In the genomic region with DNA sequence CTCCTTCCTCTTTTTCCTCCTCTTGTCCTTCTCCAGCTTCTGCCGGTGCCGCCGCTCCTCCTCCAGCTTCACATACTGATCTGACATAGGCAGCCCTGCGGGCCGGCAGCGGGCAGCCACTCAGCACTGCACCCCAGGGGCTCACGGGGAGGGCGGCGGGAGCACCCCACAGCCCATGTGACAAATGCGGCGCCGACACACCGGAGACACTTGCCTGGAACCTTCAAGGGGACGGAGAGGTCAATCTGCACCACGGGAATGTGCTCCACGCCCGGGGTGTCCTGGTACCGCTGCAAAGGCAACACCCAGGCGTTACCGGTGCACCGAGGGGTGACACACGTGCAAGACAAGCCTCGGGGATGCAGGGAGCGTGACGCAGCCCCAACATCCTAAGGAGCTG, we compare ENCODE assay signal across 19 cellular contexts. TPM values are rescaled to one million over a fixed set of nuclear protein-coding genes. Genes with fewer than 3 reads are reported as not detected.
DNase-seq lines count a peak whose midpoint lies in the region; ATAC-seq, FAIRE-seq and TF ChIP-seq lines count a peak whose summit lies in the region.
"Had no signal": no experiment of that assay in that cellular context is flagged by ENCODE, and none has a peak within 500 bp of the region (broad histone marks: within the 10 kb centered on the region; RNA-seq: fewer than 3 reads in every experiment).

No MANE protein-coding gene starts in this region.

- H3K27ac ChIP-seq in HepG2 (ENCODE audit: extremely low read length, insufficient read depth, low read length) = no peak overlapping the region
- H3K27ac ChIP-seq in right lobe of liver = no peak overlapping the region
- no peak overlapping the region for H3K27ac ChIP-seq in vagina
- H3K27ac ChIP-seq: BLaER1 treated with 17β-estradiol and CSF1 and Interleukin-3, amounts not matched to agents 10 nM and 100 nM; GM23248 had no signal

- H3K9me3 ChIP-seq in HepG2 (ENCODE audit: low read length) (no peaks in the 10 kb centered on the region), right lobe of liver (no peaks in the 10 kb centered on the region), vagina (no peaks in the 10 kb centered on the region)
- H3K9me3 ChIP-seq: BLaER1 treated with 17β-estradiol and CSF1 and Interleukin-3, amounts not matched to agents 10 nM and 100 nM; HAP-1 had no signal

- peaks cover 36% of the 10 kb centered on the region for H3K36me3 Mint-ChIP-seq in chondrocyte (ENCODE audit: low read depth)
- peaks cover 99% of the 10 kb centered on the region for H3K36me3 Mint-ChIP-seq in stimulated activated effector memory CD8-positive, alpha-beta T cell treated with anti-CD3 and anti-CD28 coated beads, Interleukin-12 subunit alpha, Interleukin-12 subunit beta, amount 100 ng/mL, for 72 hours

- H3K4me1 Mint-ChIP-seq in chondrocyte (ENCODE audit: low read depth) = peaks cover 16% of the 10 kb centered on the region
- peaks cover 7% of the 10 kb centered on the region for H3K4me1 Mint-ChIP-seq in stimulated activated effector memory CD8-positive, alpha-beta T cell treated with anti-CD3 and anti-CD28 coated beads, Interleukin-12 subunit alpha, Interleukin-12 subunit beta, amount 100 ng/mL, for 72 hours

- no peak for TF ChIP-seq POLR2A in HepG2 (IDR thresholded peaks at IDR 0.05; ENCODE audit: insufficient read depth in 1 of 2, low read depth in 2 of 2, low read length in 2 of 2)
- no peak for TF ChIP-seq POLR2A in right lobe of liver (IDR thresholded peaks at IDR 0.05)
- no peak for TF ChIP-seq POLR2A in vagina (IDR thresholded peaks at IDR 0.05)

- BruUV-seq in HepG2 (replicated peaks; lab: Mats Ljungman, UMichigan) = no TSS peak

- H3K4me3 Mint-ChIP-seq in chondrocyte (ENCODE audit: unreplicated experiment) = no peak overlapping the region
- H3K4me3 Mint-ChIP-seq in stimulated activated effector memory CD8-positive, alpha-beta T cell treated with anti-CD3 and anti-CD28 coated beads, Interleukin-12 subunit alpha, Interleukin-12 subunit beta, amount 100 ng/mL, for 72 hours = no peak overlapping the region
- H3K4me3 Mint-ChIP-seq: B cell; CD8-positive, alpha-beta T cell had no signal

- DNase-seq in HepG2 (ENCODE audit: low spot score) (no peak), right lobe of liver (no peak), chondrocyte (ENCODE audit: low spot score) (peak; percentile 82), vagina (ENCODE audit: extremely low spot score in 2 of 2) (no peak)
- no peak for DNase-seq in stimulated activated effector memory CD8-positive, alpha-beta T cell treated with anti-CD3 and anti-CD28 coated beads, Interleukin-12 subunit alpha, Interleukin-12 subunit beta, amount 100 ng/mL, for 72 hours (ENCODE audit: low spot score in 2 of 2)
- no peak for DNase-seq in activated naive CD4-positive, alpha-beta T cell treated with anti-CD3 and anti-CD28 coated beads, Interleukin-2, amount 50 U/mL, for 16 hours
- DNase-seq: Calu3; CD8-positive, alpha-beta T cell; DMS 273 treated with DMSO at 0.1 percent for 48 hours; DMS53; DND-41; EL; GM23248 had no signal

- no peak overlapping the region for H2AFZ ChIP-seq in HepG2 (ENCODE audit: low read length)
- H2AFZ ChIP-seq: GM23248 had no signal

- FAIRE-seq in HepG2 (lab: Jason Lieb, UNC) = no peak
- FAIRE-seq: GM12878, GM19239 had no signal

- CTCF ChIA-PET in HepG2 (lab: Yijun Ruan, JAX; ENCODE audit: low intra/inter-chr PET ratio, low total read pairs) = no interaction called here

- peaks cover 59 to 92% of the 10 kb centered on the region in 2 experiments for H3K36me3 ChIP-seq in HepG2 (replicated peaks in 1 of 2; ENCODE audit: control insufficient read depth in 1 of 2, insufficient read depth in 2 of 2, low read length in 2 of 2)
- H3K36me3 ChIP-seq in right lobe of liver = peaks cover 6 to 93% (median 60%) of the 10 kb centered on the region in 4 donors
- peaks cover 0 to 97% of the 10 kb centered on the region in 2 donors for H3K36me3 ChIP-seq in vagina

- WGBS in HepG2 (ENCODE audit: low lambda C conversion rate) = 95% methylated on average over 18 of the region's 25 CpGs
- 96% methylated on average over 9 of the region's 25 CpGs for WGBS in right lobe of liver (ENCODE audit: insufficient coverage, low coverage, low lambda C conversion rate, missing lambda C conversion rate)

- no peak overlapping the region for H3K27ac Mint-ChIP-seq in chondrocyte (ENCODE audit: unreplicated experiment)
- peak overlapping the region; percentile 92 for H3K27ac Mint-ChIP-seq in stimulated activated effector memory CD8-positive, alpha-beta T cell treated with anti-CD3 and anti-CD28 coated beads, Interleukin-12 subunit alpha, Interleukin-12 subunit beta, amount 100 ng/mL, for 72 hours
- H3K27ac Mint-ChIP-seq: B cell; CD8-positive, alpha-beta T cell had no signal

- POLR2A ChIA-PET in HepG2 (lab: Yijun Ruan, JAX) = interaction anchor here (0.6 kb wide), 1 partner anchor 31 kb away, joined by 4 read pairs; no protein-coding TSS in a partner anchor

- ATAC-seq in HepG2 = no peak
- no peak for ATAC-seq in right lobe of liver
- ATAC-seq in stimulated activated effector memory CD8-positive, alpha-beta T cell treated with anti-CD3 and anti-CD28 coated beads, Interleukin-12 subunit alpha, Interleukin-12 subunit beta, amount 100 ng/mL, for 72 hours = no peak
- no peak for ATAC-seq in GM18861 (IDR thresholded peaks at IDR 0.05; ENCODE audit: unreplicated experiment)
- ATAC-seq: CD8-positive, alpha-beta T cell; GM12878 had no signal

- 0 out of 2 replicates have a peak, but pooled peaks cover 2% of the 10 kb centered on the region for H4K20me1 ChIP-seq in HepG2 (ENCODE audit: insufficient read depth, low read length)

- no peaks in the 10 kb centered on the region for H3K4me1 ChIP-seq in HepG2 (ENCODE audit: insufficient read depth, low read length)
- H3K4me1 ChIP-seq in right lobe of liver = no peaks in the 10 kb centered on the region
- no peaks in the 10 kb centered on the region for H3K4me1 ChIP-seq in vagina
- H3K4me1 ChIP-seq: HAP-1 had no signal

- TF ChIP-seq CTCF in HepG2 (CRISPR knock-in tag; IDR thresholded peaks at IDR 0.05) = no peak
- no peak for TF ChIP-seq CTCF in right lobe of liver (IDR thresholded peaks at IDR 0.05)
- no peak for TF ChIP-seq CTCF in chondrocyte (IDR thresholded peaks at IDR 0.05)
- TF ChIP-seq CTCF in vagina (IDR thresholded peaks at IDR 0.05) = no peak

- H3K9ac ChIP-seq in HepG2 (ENCODE audit: insufficient read depth, low read depth, low read length) = no peak overlapping the region
- H3K9ac ChIP-seq: BLaER1 treated with 17β-estradiol and CSF1 and Interleukin-3, amounts not matched to agents 10 nM and 100 nM; GM23248 had no signal

- H3K4me3 ChIP-seq in HepG2 (replicated peaks in 1 of 3; ENCODE audit: insufficient read depth in 1 of 3, low read depth in 2 of 3, low read length in 3 of 3) = no peak overlapping the region
- H3K4me3 ChIP-seq in right lobe of liver = no peak overlapping the region
- H3K4me3 ChIP-seq in vagina = no peak overlapping the region
- H3K4me3 ChIP-seq: BLaER1 treated with 17β-estradiol and CSF1 and Interleukin-3, amounts not matched to agents 10 nM and 100 nM; GM12878; GM23248; HAP-1 had no signal

- in situ Hi-C loops in HepG2 (cut with HindIII; ENCODE audit: extremely low pct_ligation_motif_present, low pct_unique_long_range_greater_than_20kb) = no loop called here

- no peak overlapping the region for H3K4me2 ChIP-seq in HepG2 (ENCODE audit: low read depth, low read length)

- H3K27me3 ChIP-seq in HepG2 (ENCODE audit: control insufficient read depth in 1 of 2, insufficient read depth in 2 of 2, low read length in 2 of 2) (no peaks in the 10 kb centered on the region), right lobe of liver (no peaks in the 10 kb centered on the region), vagina (no peaks in the 10 kb centered on the region)
- H3K27me3 ChIP-seq: BLaER1 treated with 17β-estradiol and CSF1 and Interleukin-3, amounts not matched to agents 10 nM and 100 nM had no signal

- intact Hi-C loops in HepG2 (cut with micrococcal nuclease; ENCODE audit: unreplicated experiment) = no loop called here
- intact Hi-C loops in right lobe of liver (cut with DNase I) = no loop called here
- intact Hi-C loops in vagina (cut with DNase I) = no loop called here

- H3K9me3 Mint-ChIP-seq in chondrocyte (ENCODE audit: low read depth) = no peaks in the 10 kb centered on the region
- no peaks in the 10 kb centered on the region for H3K9me3 Mint-ChIP-seq in stimulated activated effector memory CD8-positive, alpha-beta T cell treated with anti-CD3 and anti-CD28 coated beads, Interleukin-12 subunit alpha, Interleukin-12 subunit beta, amount 100 ng/mL, for 72 hours
- H3K9me3 Mint-ChIP-seq: CD8-positive, alpha-beta T cell had no signal

- no peaks in the 10 kb centered on the region for H3K27me3 Mint-ChIP-seq in chondrocyte (ENCODE audit: low read depth)
- H3K27me3 Mint-ChIP-seq: B cell had no signal

- TF ChIP-seq RAD21 in HepG2 (CRISPR knock-in tag; IDR thresholded peaks at IDR 0.05) = no peak

- no peaks in the 10 kb centered on the region for H3K79me2 ChIP-seq in HepG2 (ENCODE audit: insufficient read depth, low read length)

- TF ChIP-seq EP300 in HepG2 (IDR thresholded peaks at IDR 0.05; ENCODE audit: low read depth in 2 of 2, low read length in 2 of 2) (no peak), HepG2 (CRISPR knock-in tag; IDR thresholded peaks at IDR 0.05; ENCODE audit: borderline replicate concordance) (no peak)

RNA-seq across cellular contexts. Expression of a gene that starts 18.6 kb away (rescaled TPM):
- total RNA-seq in HepG2 (2016; rRNA removed; fragmentation: Illumina TruSeq; extraction: Trizol) (0.24 and 0.77 TPM in 2 replicates), right lobe of liver (1 to 10 TPM in 5 of 6 experiments, not detected in 1; 1.2 to 6.9 (median 4.2) TPM), chondrocyte (2.4 to 3.9 TPM (median 3.2 TPM) in 3 replicates), vagina (7.9 TPM)
- 0.79 and 0.91 TPM in 2 replicates for total RNA-seq in HepG2 (2016; cell fraction: cytosol; rRNA removed; fragmentation: Illumina TruSeq; extraction: Trizol; ENCODE audit: low read depth)
- total RNA-seq in HepG2 (2016; cell fraction: insoluble cytoplasmic fraction; rRNA removed; fragmentation: Illumina TruSeq; extraction: Trizol) = 0.34 and 1.5 TPM in 2 replicates
- 0.83 and 1.5 TPM in 2 replicates for total RNA-seq in HepG2 (2016; cell fraction: membrane; rRNA removed; fragmentation: Illumina TruSeq; extraction: Trizol)
- 1.1 and 2.5 TPM in 2 replicates for total RNA-seq in HepG2 (2016; cell fraction: nucleus; rRNA removed; fragmentation: Illumina TruSeq; extraction: Trizol)
- 3.9 and 4.1 TPM in 2 replicates for polyA plus RNA-seq in HepG2 (2011; rRNA removed)
- 0.55 and 0.75 TPM in 2 replicates for polyA plus RNA-seq in HepG2 (2011; cell fraction: cytosol; rRNA removed)
- 66.6 and 91.0 TPM in 2 replicates for polyA plus RNA-seq in HepG2 (2011; cell fraction: nucleus; rRNA removed)
- 1.7 and 4.4 TPM in 2 replicates for polyA plus RNA-seq in HepG2 (2012)
- 0.57 and 1.2 TPM in 2 replicates for polyA plus RNA-seq in HepG2 (2016; cell fraction: cytosol; fragmentation: Illumina TruSeq; extraction: Trizol; ENCODE audit: low read depth)
- 0.45 and 0.53 TPM in 2 replicates for polyA plus RNA-seq in HepG2 (2016; cell fraction: insoluble cytoplasmic fraction; fragmentation: Illumina TruSeq; extraction: Trizol; ENCODE audit: low read depth)
- polyA plus RNA-seq in HepG2 (2016; cell fraction: membrane; fragmentation: Illumina TruSeq; extraction: Trizol; ENCODE audit: low read depth) = 0.94 TPM in 2 replicates
- 4.3 and 6.3 TPM in 2 replicates for polyA plus RNA-seq in HepG2 (2016; cell fraction: nucleus; fragmentation: Illumina TruSeq; extraction: Trizol; ENCODE audit: insufficient read depth, low read depth)
- 0.54 and 2.7 TPM in 2 replicates for polyA minus RNA-seq in HepG2 (2011; rRNA and poly(A)+ RNA removed; ENCODE audit: low replicate concordance)
- not detected in 2 replicates for polyA minus RNA-seq in HepG2 (2011; cell fraction: cytosol; rRNA and poly(A)+ RNA removed)
- polyA minus RNA-seq in HepG2 (2011; cell fraction: nucleus; rRNA and poly(A)+ RNA removed) = 1.9 and 4.2 TPM in 2 replicates

RNA-seq across cellular contexts. Expression of a gene that starts 19.2 kb away (rescaled TPM):
- total RNA-seq in HepG2 (2016; rRNA removed; fragmentation: Illumina TruSeq; extraction: Trizol) (3.5 and 4.3 TPM in 2 replicates), right lobe of liver (10 to 100 TPM in 4 of 6 experiments, 1 to 10 TPM in 2; 8.3 to 13.8 (median 10.8) TPM), chondrocyte (34.6 to 48.0 TPM (median 45.5 TPM) in 3 replicates), vagina (50.6 TPM)
- total RNA-seq in HepG2 (2016; cell fraction: cytosol; rRNA removed; fragmentation: Illumina TruSeq; extraction: Trizol; ENCODE audit: low read depth) = 2.2 and 2.7 TPM in 2 replicates
- total RNA-seq in HepG2 (2016; cell fraction: insoluble cytoplasmic fraction; rRNA removed; fragmentation: Illumina TruSeq; extraction: Trizol) = 3.5 and 4.0 TPM in 2 replicates
- 2.7 and 3.2 TPM in 2 replicates for total RNA-seq in HepG2 (2016; cell fraction: membrane; rRNA removed; fragmentation: Illumina TruSeq; extraction: Trizol)
- total RNA-seq in HepG2 (2016; cell fraction: nucleus; rRNA removed; fragmentation: Illumina TruSeq; extraction: Trizol) = 2.4 and 2.5 TPM in 2 replicates
- 17.8 and 20.3 TPM in 2 replicates for polyA plus RNA-seq in HepG2 (2011; rRNA removed)
- 13.9 and 16.9 TPM in 2 replicates for polyA plus RNA-seq in HepG2 (2011; cell fraction: cytosol; rRNA removed)
- 10.8 and 12.6 TPM in 2 replicates for polyA plus RNA-seq in HepG2 (2011; cell fraction: nucleus; rRNA removed)
- 6.2 and 6.8 TPM in 2 replicates for polyA plus RNA-seq in HepG2 (2012)
- polyA plus RNA-seq in HepG2 (2016; cell fraction: cytosol; fragmentation: Illumina TruSeq; extraction: Trizol; ENCODE audit: low read depth) = 0.97 and 1.0 TPM in 2 replicates
- 6.2 and 7.9 TPM in 2 replicates for polyA plus RNA-seq in HepG2 (2016; cell fraction: insoluble cytoplasmic fraction; fragmentation: Illumina TruSeq; extraction: Trizol; ENCODE audit: low read depth)
- polyA plus RNA-seq in HepG2 (2016; cell fraction: membrane; fragmentation: Illumina TruSeq; extraction: Trizol; ENCODE audit: low read depth) = 2.8 TPM in 2 replicates
- polyA plus RNA-seq in HepG2 (2016; cell fraction: nucleus; fragmentation: Illumina TruSeq; extraction: Trizol; ENCODE audit: insufficient read depth, low read depth) = 6.6 and 6.8 TPM in 2 replicates
- 23.6 and 71.5 TPM in 2 replicates for polyA minus RNA-seq in HepG2 (2011; rRNA and poly(A)+ RNA removed; ENCODE audit: low replicate concordance)
- polyA minus RNA-seq in HepG2 (2011; cell fraction: cytosol; rRNA and poly(A)+ RNA removed) = 19.3 and 25.0 TPM in 2 replicates
- 5.3 and 6.0 TPM in 2 replicates for polyA minus RNA-seq in HepG2 (2011; cell fraction: nucleus; rRNA and poly(A)+ RNA removed)

RNA-seq across cellular contexts. Expression of a gene that starts 36.0 kb away (rescaled TPM):
- total RNA-seq in HepG2 (2016; rRNA removed; fragmentation: Illumina TruSeq; extraction: Trizol) (73.5 and 82.6 TPM in 2 replicates), right lobe of liver (10 to 100 TPM; 55.5 to 99.0 (median 65.5) TPM), chondrocyte (139 to 157 TPM (median 144 TPM) in 3 replicates), vagina (62.9 TPM)
- total RNA-seq in HepG2 (2016; cell fraction: cytosol; rRNA removed; fragmentation: Illumina TruSeq; extraction: Trizol; ENCODE audit: low read depth) = 30.1 and 33.5 TPM in 2 replicates
- 55.4 and 84.4 TPM in 2 replicates for total RNA-seq in HepG2 (2016; cell fraction: insoluble cytoplasmic fraction; rRNA removed; fragmentation: Illumina TruSeq; extraction: Trizol)
- total RNA-seq in HepG2 (2016; cell fraction: membrane; rRNA removed; fragmentation: Illumina TruSeq; extraction: Trizol) = 61.4 and 65.9 TPM in 2 replicates
- 44.7 and 54.3 TPM in 2 replicates for total RNA-seq in HepG2 (2016; cell fraction: nucleus; rRNA removed; fragmentation: Illumina TruSeq; extraction: Trizol)
- polyA plus RNA-seq in HepG2 (2011; rRNA removed) = 68.0 and 78.6 TPM in 2 replicates
- 50.1 and 66.2 TPM in 2 replicates for polyA plus RNA-seq in HepG2 (2011; cell fraction: cytosol; rRNA removed)
- polyA plus RNA-seq in HepG2 (2011; cell fraction: nucleus; rRNA removed) = 236 and 270 TPM in 2 replicates
- 61.5 and 82.7 TPM in 2 replicates for polyA plus RNA-seq in HepG2 (2012)
- 11.6 and 13.9 TPM in 2 replicates for polyA plus RNA-seq in HepG2 (2016; cell fraction: cytosol; fragmentation: Illumina TruSeq; extraction: Trizol; ENCODE audit: low read depth)
- 71.2 and 87.4 TPM in 2 replicates for polyA plus RNA-seq in HepG2 (2016; cell fraction: insoluble cytoplasmic fraction; fragmentation: Illumina TruSeq; extraction: Trizol; ENCODE audit: low read depth)
- 38.5 and 41.5 TPM in 2 replicates for polyA plus RNA-seq in HepG2 (2016; cell fraction: membrane; fragmentation: Illumina TruSeq; extraction: Trizol; ENCODE audit: low read depth)
- 139 and 143 TPM in 2 replicates for polyA plus RNA-seq in HepG2 (2016; cell fraction: nucleus; fragmentation: Illumina TruSeq; extraction: Trizol; ENCODE audit: insufficient read depth, low read depth)
- 72.3 and 142 TPM in 2 replicates for polyA minus RNA-seq in HepG2 (2011; rRNA and poly(A)+ RNA removed; ENCODE audit: low replicate concordance)
- polyA minus RNA-seq in HepG2 (2011; cell fraction: cytosol; rRNA and poly(A)+ RNA removed) = 54.0 and 70.6 TPM in 2 replicates
- 44.3 and 51.8 TPM in 2 replicates for polyA minus RNA-seq in HepG2 (2011; cell fraction: nucleus; rRNA and poly(A)+ RNA removed)

RNA-seq across cellular contexts. Expression of a gene that starts 48.4 kb away (rescaled TPM):
- 7.5 and 9.7 TPM in 2 replicates for total RNA-seq in HepG2 (2016; rRNA removed; fragmentation: Illumina TruSeq; extraction: Trizol)
- total RNA-seq in HepG2 (2016; cell fraction: cytosol; rRNA removed; fragmentation: Illumina TruSeq; extraction: Trizol; ENCODE audit: low read depth) = 20.6 and 20.7 TPM in 2 replicates
- 6.4 and 8.2 TPM in 2 replicates for total RNA-seq in HepG2 (2016; cell fraction: insoluble cytoplasmic fraction; rRNA removed; fragmentation: Illumina TruSeq; extraction: Trizol)
- 12.0 and 15.8 TPM in 2 replicates for total RNA-seq in HepG2 (2016; cell fraction: membrane; rRNA removed; fragmentation: Illumina TruSeq; extraction: Trizol)
- total RNA-seq in HepG2 (2016; cell fraction: nucleus; rRNA removed; fragmentation: Illumina TruSeq; extraction: Trizol) = 12.3 and 14.9 TPM in 2 replicates
- polyA plus RNA-seq in HepG2 (2011; rRNA removed) = 14.6 and 17.9 TPM in 2 replicates
- 6.1 and 9.5 TPM in 2 replicates for polyA plus RNA-seq in HepG2 (2011; cell fraction: cytosol; rRNA removed)
- polyA plus RNA-seq in HepG2 (2011; cell fraction: nucleus; rRNA removed) = 138 and 210 TPM in 2 replicates
- 22.3 and 23.3 TPM in 2 replicates for polyA plus RNA-seq in HepG2 (2012)
- polyA plus RNA-seq in HepG2 (2016; cell fraction: cytosol; fragmentation: Illumina TruSeq; extraction: Trizol; ENCODE audit: low read depth) = 2.5 and 3.3 TPM in 2 replicates
- polyA plus RNA-seq in HepG2 (2016; cell fraction: insoluble cytoplasmic fraction; fragmentation: Illumina TruSeq; extraction: Trizol; ENCODE audit: low read depth) = 10.5 and 15.3 TPM in 2 replicates
- polyA plus RNA-seq in HepG2 (2016; cell fraction: membrane; fragmentation: Illumina TruSeq; extraction: Trizol; ENCODE audit: low read depth) = 7.1 TPM in 2 replicates
- 76.0 and 84.3 TPM in 2 replicates for polyA plus RNA-seq in HepG2 (2016; cell fraction: nucleus; fragmentation: Illumina TruSeq; extraction: Trizol; ENCODE audit: insufficient read depth, low read depth)
- 36.8 and 45.6 TPM in 2 replicates for polyA minus RNA-seq in HepG2 (2011; rRNA and poly(A)+ RNA removed; ENCODE audit: low replicate concordance)
- 21.6 and 26.0 TPM in 2 replicates for polyA minus RNA-seq in HepG2 (2011; cell fraction: cytosol; rRNA and poly(A)+ RNA removed)
- polyA minus RNA-seq in HepG2 (2011; cell fraction: nucleus; rRNA and poly(A)+ RNA removed) = 30.1 and 31.9 TPM in 2 replicates
- total RNA-seq in right lobe of liver = 10 to 100 TPM; 10.3 to 23.5 (median 14.9) TPM
- 24.0 to 26.2 TPM (median 24.9 TPM) in 3 replicates for total RNA-seq in chondrocyte
- total RNA-seq in vagina = 13.0 TPM
